ENCODE assay signal across 36 cellular contexts in the genomic region with DNA sequence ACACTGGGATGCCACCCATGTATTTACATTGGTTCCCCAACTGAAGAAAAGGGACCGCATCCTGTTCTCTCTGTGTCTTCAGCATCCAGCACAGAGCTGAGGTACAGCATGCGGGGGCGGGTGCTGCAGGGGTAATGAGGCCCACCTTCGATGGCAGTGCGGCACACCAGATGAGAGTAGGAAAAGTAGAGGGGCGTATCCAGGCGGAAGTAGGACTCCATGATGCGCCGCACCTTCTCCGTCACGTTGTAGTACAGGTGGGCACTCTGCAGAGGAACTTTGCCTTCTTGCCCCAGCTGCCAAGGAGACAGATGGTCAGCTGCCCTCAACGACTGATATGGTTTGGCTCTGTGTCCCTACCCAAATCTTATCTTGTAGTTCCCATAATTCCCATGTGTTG. TPM values are rescaled to one million over a fixed set of nuclear protein-coding genes. Genes with fewer than 3 reads are reported as not detected.
"Had no signal": no experiment of that assay in that cellular context is flagged by ENCODE, and none has a peak within 500 bp of the region (broad histone marks: within the 10 kb centered on the region; RNA-seq: fewer than 3 reads in every experiment).

No MANE protein-coding gene starts in this region.

- H3K27me3 ChIP-seq: ascending aorta, cardiac muscle cell, MG63, Peyer's patch, SJSA1 had no signal

- DNase-seq: activated CD4-positive, alpha-beta T cell treated with anti-CD3 and anti-CD28 coated beads for 36 hours; activated CD4-positive, alpha-beta T cell treated with anti-CD3 and anti-CD28 coated beads, Interleukin-2, amount 10 ng/mL, durations not matched to agents 7 days and 5 days; activated CD4-positive, alpha-beta T cell treated with anti-CD3 and anti-CD28 coated beads, Interleukin-2, amount 50 U/mL, for 48 hours; activated CD8-positive, alpha-beta memory T cell treated with anti-CD3 and anti-CD28 coated beads, Interleukin-2, amount 50 U/mL, for 48 hours; activated gamma-delta T cell; activated naive CD4-positive, alpha-beta T cell treated with Interleukin-2 at 50 U/mL for 16 hours; activated naive CD8-positive, alpha-beta T cell treated with anti-CD3 and anti-CD28 coated beads, Interleukin-2, amount 10 ng/mL, durations not matched to agents 7 days and 5 days; activated T-cell treated with anti-CD3 and anti-CD28 coated beads, Interleukin-2, amount 50 U/mL, for 1 hour; amygdala; Kasumi-1; MG63; NCI-H1048; NCI-H1105 treated with DMSO at 0.1 percent for 48 hours; NCI-H1436; NCI-H1694; NCI-H1930; NCI-H2081 treated with DMSO at 0.1 percent for 48 hours; NCI-H226; NCI-H446 treated with DMSO at 0.1 percent for 48 hours; NCI-H524; NCI-H69; NCI-H82; NK-92 treated with Interleukin-12 subunit alpha and Interleukin-12 subunit beta, amount 100 ng/mL, for 24 hours; PC-3; Peyer's patch; RPMI8226; SHP77 treated with DMSO at 0.1 percent for 48 hours; SK-N-SH had no signal

- H3K27me3 Mint-ChIP-seq: activated CD4-positive, alpha-beta T cell treated with anti-CD3 and anti-CD28 coated beads for 36 hours; activated CD4-positive, alpha-beta T cell treated with anti-CD3 and anti-CD28 coated beads, Interleukin-2, amount 10 ng/mL, durations not matched to agents 7 days and 5 days; activated naive CD4-positive, alpha-beta T cell treated with anti-CD3 and anti-CD28 coated beads, Interleukin-2, amount 50 U/mL, for 24 hours; activated naive CD8-positive, alpha-beta T cell treated with anti-CD3 and anti-CD28 coated beads, Interleukin-2, amount 10 ng/mL, durations not matched to agents 7 days and 5 days had no signal

- H3K4me3 Mint-ChIP-seq: activated CD4-positive, alpha-beta T cell treated with anti-CD3 and anti-CD28 coated beads for 36 hours; activated CD4-positive, alpha-beta T cell treated with anti-CD3 and anti-CD28 coated beads, Interleukin-2, amount 10 ng/mL, durations not matched to agents 7 days and 5 days; activated naive CD4-positive, alpha-beta T cell treated with anti-CD3 and anti-CD28 coated beads, Interleukin-2, amount 50 U/mL, for 24 hours; activated naive CD8-positive, alpha-beta T cell treated with anti-CD3 and anti-CD28 coated beads, Interleukin-2, amount 10 ng/mL, durations not matched to agents 7 days and 5 days; T-helper 1 cell treated with Interleukin-12 subunit alpha and Interleukin-12 subunit beta and Interleukin-4 antibody, amounts not matched to agents 30 μg/mL and 1 μg/mL, for 36 hours; T-helper 2 cell treated with Interferon-gamma antibody and Interleukin-4, amounts not matched to agents 5 μg/mL and 100 μg/mL, for 36 hours had no signal

- ATAC-seq: activated CD4-positive, alpha-beta T cell treated with anti-CD3 and anti-CD28 coated beads for 36 hours; activated CD4-positive, CD25-positive, alpha-beta regulatory T cell treated with anti-CD3 and anti-CD28 coated beads, Interleukin-2, amount 50 U/mL, for 24 hours; PC-3 had no signal

- H3K9me3 ChIP-seq: ascending aorta, MG63, Peyer's patch, SJSA1, SK-N-SH had no signal

- H3K4me1 ChIP-seq: ascending aorta had no signal

- H3K4me2 ChIP-seq: SK-N-SH had no signal

- H3K4me1 Mint-ChIP-seq: activated CD4-positive, alpha-beta T cell treated with anti-CD3 and anti-CD28 coated beads for 36 hours; activated CD4-positive, alpha-beta T cell treated with anti-CD3 and anti-CD28 coated beads, Interleukin-2, amount 10 ng/mL, durations not matched to agents 7 days and 5 days; activated naive CD4-positive, alpha-beta T cell treated with anti-CD3 and anti-CD28 coated beads, Interleukin-2, amount 50 U/mL, for 24 hours; activated naive CD8-positive, alpha-beta T cell treated with anti-CD3 and anti-CD28 coated beads, Interleukin-2, amount 10 ng/mL, durations not matched to agents 7 days and 5 days had no signal

- H3K27ac Mint-ChIP-seq: activated CD4-positive, alpha-beta T cell treated with anti-CD3 and anti-CD28 coated beads for 36 hours; activated CD4-positive, alpha-beta T cell treated with anti-CD3 and anti-CD28 coated beads, Interleukin-2, amount 10 ng/mL, durations not matched to agents 7 days and 5 days; activated naive CD4-positive, alpha-beta T cell treated with anti-CD3 and anti-CD28 coated beads, Interleukin-2, amount 50 U/mL, for 24 hours; activated naive CD8-positive, alpha-beta T cell treated with anti-CD3 and anti-CD28 coated beads, Interleukin-2, amount 10 ng/mL, durations not matched to agents 7 days and 5 days; activated T-helper 2 cell treated with anti-CD3 and anti-CD28 coated beads, Interferon-gamma antibody, Interleukin-2, Interleukin-4, amounts not matched to agents 10 μg/mL and 5 μg/mL and 100 μg/mL, durations not matched to agents 14 hours and 24 hours and 36 hours; T-helper 1 cell treated with Interleukin-12 subunit alpha and Interleukin-12 subunit beta and Interleukin-4 antibody, amounts not matched to agents 30 μg/mL and 1 μg/mL, for 36 hours; T-helper 2 cell treated with Interferon-gamma antibody and Interleukin-4, amounts not matched to agents 5 μg/mL and 100 μg/mL, for 36 hours had no signal

- H3K27ac ChIP-seq: ascending aorta, cardiac muscle cell, Peyer's patch, SJSA1 had no signal

- H3K4me3 ChIP-seq: ascending aorta, cardiac muscle cell, MG63, Peyer's patch, SJSA1 had no signal

- H3K9ac ChIP-seq: SK-N-SH had no signal

- H3K9me3 Mint-ChIP-seq: activated CD4-positive, alpha-beta T cell treated with anti-CD3 and anti-CD28 coated beads, Interleukin-2, amount 10 ng/mL, durations not matched to agents 7 days and 5 days; activated naive CD4-positive, alpha-beta T cell treated with anti-CD3 and anti-CD28 coated beads, Interleukin-2, amount 50 U/mL, for 24 hours; activated naive CD8-positive, alpha-beta T cell treated with anti-CD3 and anti-CD28 coated beads, Interleukin-2, amount 10 ng/mL, durations not matched to agents 7 days and 5 days; T-helper 1 cell treated with Interleukin-12 subunit alpha and Interleukin-12 subunit beta and Interleukin-4 antibody, amounts not matched to agents 30 μg/mL and 1 μg/mL, for 36 hours had no signal

RNA-seq across cellular contexts. Expression of gene CLDN19, which starts 10.0 kb away (rescaled TPM):
- total RNA-seq: activated CD4-positive, alpha-beta T cell treated with anti-CD3 and anti-CD28 coated beads for 36 hours; activated CD4-positive, alpha-beta T cell treated with anti-CD3 and anti-CD28 coated beads, Interleukin-2, amount 10 ng/mL, durations not matched to agents 7 days and 5 days; activated naive CD8-positive, alpha-beta T cell treated with anti-CD3 and anti-CD28 coated beads, Interleukin-2, amount 10 ng/mL, durations not matched to agents 7 days and 5 days; activated T-helper 2 cell treated with anti-CD3 and anti-CD28 coated beads, Interferon-gamma antibody, Interleukin-2, Interleukin-4, amounts not matched to agents 10 μg/mL and 5 μg/mL and 100 μg/mL, durations not matched to agents 14 hours and 24 hours and 36 hours; ascending aorta; PC-3; Peyer's patch; SJSA1 had no signal
- polyA plus RNA-seq: SK-N-SH had no signal

RNA-seq across cellular contexts. Expression of gene TMEM269, which starts 34.8 kb away (rescaled TPM):
- total RNA-seq: ascending aorta, Peyer's patch, SJSA1 had no signal
